ENCODE assay signal across 8 cellular contexts in genomic region chr19:10928563-10929401, GRCh38. TPM values are rescaled to one million over a fixed set of nuclear protein-coding genes. Genes with fewer than 3 reads are reported as not detected.
A peak's percentile ranks its signal among the peaks of the same experiment; 100 is the strongest.
DNase-seq lines count a peak whose midpoint lies in the region; ATAC-seq and TF ChIP-seq lines count a peak whose summit lies in the region.

TSS of gene TIMM29 (plus strand) at chr19:10928811. CDS start at chr19:10928823, 12 bp downstream.
TSS of gene YIPF2 (minus strand) at chr19:10928639. CDS start at chr19:10928410, 229 bp downstream.

- peaks cover 12% of the 10 kb centered on the region for H4K20me1 ChIP-seq in GM23338 (replicated peaks; ENCODE audit: insufficient read depth)

- H3K4me3 Mint-ChIP-seq in GM23338 (peak within 1 kb of the TSS; percentile 88), natural killer cell (peak within 1 kb of the TSS; percentile 92)
- H3K4me3 Mint-ChIP-seq in activated T-helper 2 cell treated with anti-CD3 and anti-CD28 coated beads, Interferon-gamma antibody, Interleukin-2, Interleukin-4, amounts not matched to agents 10 μg/mL and 5 μg/mL and 100 μg/mL, durations not matched to agents 14 hours and 24 hours and 36 hours (ENCODE audit: low read depth), result peak within 1 kb of the TSS; percentile 94

- peaks cover 35% of the 10 kb centered on the region for H3K79me2 ChIP-seq in GM23338 (replicated peaks; ENCODE audit: insufficient read depth)

- peaks cover 7% of the 10 kb centered on the region for H3K4me1 ChIP-seq in GM23338 (ENCODE audit: insufficient read depth)

- no peak within 1 kb of the TSS for H3K27ac ChIP-seq in GM23338 (ENCODE audit: low read depth)
- peak within 1 kb of the TSS; percentile 81 for H3K27ac ChIP-seq in RWPE1

- intact Hi-C loops in activated T-helper 2 cell treated with anti-CD3 and anti-CD28 coated beads, Interferon-gamma antibody, Interleukin-2, Interleukin-4, amounts not matched to agents 10 μg/mL and 5 μg/mL and 100 μg/mL, durations not matched to agents 14 hours and 24 hours and 36 hours (cut with micrococcal nuclease), result loop anchor here (1.0 to 2.0 kb wide), 2 partner anchors 33 to 58 kb away; partner anchors contain the start of genes CARM1 and SMARCA4
- intact Hi-C loops in natural killer cell (cut with micrococcal nuclease), result no loop called here

- peak within 1 kb of the TSS; percentile 80 for H3K4me3 ChIP-seq in GM23338
- peak within 1 kb of the TSS; percentile 99 for H3K4me3 ChIP-seq in LNCaP clone FGC (ENCODE audit: low read depth, low read length)

- H3K27ac Mint-ChIP-seq in GM23338 (no peak within 1 kb of the TSS; the same call in 1 of the 2 replicates), natural killer cell (peak within 1 kb of the TSS; percentile 74 to 89)
- H3K27ac Mint-ChIP-seq in activated T-helper 2 cell treated with anti-CD3 and anti-CD28 coated beads, Interferon-gamma antibody, Interleukin-2, Interleukin-4, amounts not matched to agents 10 μg/mL and 5 μg/mL and 100 μg/mL, durations not matched to agents 14 hours and 24 hours and 36 hours, result peak within 1 kb of the TSS; percentile 80

- no peaks in the 10 kb centered on the region; the same call in none of the 2 replicates for H3K36me3 ChIP-seq in GM23338 (ENCODE audit: insufficient read depth)

- DNase-seq in DMS79 treated with DMSO at 0.1 percent for 48 hours (lab: John Stamatoyannopoulos, UW) (peak; percentile 98), GM23338 (ENCODE audit: low spot score) (peak; percentile 99), LNCaP clone FGC (ENCODE audit: low read depth) (peak; percentile 96), RWPE1 (ENCODE audit: low spot score) (peak; percentile 97), fibroblast of peridontal ligament (ENCODE audit: extremely low read depth) (peak; percentile 99), natural killer cell (peak; percentile 75)
- peak; percentile 91 for DNase-seq in activated T-helper 2 cell treated with anti-CD3 and anti-CD28 coated beads, Interferon-gamma antibody, Interleukin-2, Interleukin-4, amounts not matched to agents 10 μg/mL and 5 μg/mL and 100 μg/mL, durations not matched to agents 14 hours and 24 hours and 36 hours (ENCODE audit: low spot score)
- DNase-seq in stimulated activated naive CD4-positive, alpha-beta T cell treated with Interleukin-2 at 50 U/mL for 16 hours (lab: John Stamatoyannopoulos, UW), result peak; percentile 95

- no peaks in the 10 kb centered on the region for H3K27me3 ChIP-seq in GM23338 (ENCODE audit: insufficient read depth)

- no peaks in the 10 kb centered on the region for H3K9me2 ChIP-seq in GM23338 (ENCODE audit: insufficient read depth)

- H3K27me3 Mint-ChIP-seq in GM23338 (ENCODE audit: insufficient read depth, low read depth, poor library complexity) (peaks cover 21% of the 10 kb centered on the region), natural killer cell (ENCODE audit: low read depth in 2 of 2) (no peaks in the 10 kb centered on the region)
- no peaks in the 10 kb centered on the region for H3K27me3 Mint-ChIP-seq in activated T-helper 2 cell treated with anti-CD3 and anti-CD28 coated beads, Interferon-gamma antibody, Interleukin-2, Interleukin-4, amounts not matched to agents 10 μg/mL and 5 μg/mL and 100 μg/mL, durations not matched to agents 14 hours and 24 hours and 36 hours (ENCODE audit: low read depth)

- H3F3A ChIP-seq in GM23338 (replicated peaks; ENCODE audit: low read depth), result peaks cover 12% of the 10 kb centered on the region

- peak; percentile 90 for ATAC-seq in GM23338
- peak; percentile 80 to 86 (median 84) for ATAC-seq in natural killer cell

- H2AFZ ChIP-seq in GM23338, result peak within 1 kb of the TSS; percentile 43; the same call in 1 of the 2 replicates

- peak within 1 kb of the TSS; percentile 95 for H3K4me2 ChIP-seq in GM23338

- POLR2A ChIA-PET in RWPE1 (lab: Yijun Ruan, JAX; ENCODE audit: low non-redundant PET), result no interaction called here

- TF ChIP-seq CTCF in GM23338 (conservative IDR thresholded peaks at IDR 0.05; ENCODE audit: low read depth in 2 of 2), result no peak
- no peak for TF ChIP-seq CTCF in LNCaP clone FGC (IDR thresholded peaks at IDR 0.05; ENCODE audit: control insufficient read depth, extremely low read depth, insufficient read depth)
- TF ChIP-seq CTCF in RWPE1 (conservative IDR thresholded peaks at IDR 0.05; ENCODE audit: low read depth), result no peak
- TF ChIP-seq CTCF in natural killer cell (IDR thresholded peaks at IDR 0.05), result no peak

- H3K36me3 Mint-ChIP-seq in GM23338 (ENCODE audit: low read depth) (peaks cover 28% of the 10 kb centered on the region), natural killer cell (no peaks in the 10 kb centered on the region)
- peaks cover 27% of the 10 kb centered on the region for H3K36me3 Mint-ChIP-seq in activated T-helper 2 cell treated with anti-CD3 and anti-CD28 coated beads, Interferon-gamma antibody, Interleukin-2, Interleukin-4, amounts not matched to agents 10 μg/mL and 5 μg/mL and 100 μg/mL, durations not matched to agents 14 hours and 24 hours and 36 hours (ENCODE audit: low read depth)

- H3K4me1 Mint-ChIP-seq in GM23338 (peaks cover 7% of the 10 kb centered on the region; the same call in 2 of the 3 replicates), natural killer cell (peaks cover 7 to 34% of the 10 kb centered on the region in 2 donors)
- peaks cover 13% of the 10 kb centered on the region for H3K4me1 Mint-ChIP-seq in activated T-helper 2 cell treated with anti-CD3 and anti-CD28 coated beads, Interferon-gamma antibody, Interleukin-2, Interleukin-4, amounts not matched to agents 10 μg/mL and 5 μg/mL and 100 μg/mL, durations not matched to agents 14 hours and 24 hours and 36 hours (ENCODE audit: low read depth)

- no peaks in the 10 kb centered on the region; the same call in 2 of the 3 replicates for H3K9me3 Mint-ChIP-seq in GM23338
- H3K9me3 Mint-ChIP-seq in activated T-helper 2 cell treated with anti-CD3 and anti-CD28 coated beads, Interferon-gamma antibody, Interleukin-2, Interleukin-4, amounts not matched to agents 10 μg/mL and 5 μg/mL and 100 μg/mL, durations not matched to agents 14 hours and 24 hours and 36 hours, result no peaks in the 10 kb centered on the region
- no peaks in the 10 kb centered on the region for H3K9me3 Mint-ChIP-seq in natural killer cell

- CTCF ChIA-PET in RWPE1 (lab: Yijun Ruan, JAX), result interaction anchor here (1.3 kb wide), 1 partner anchor 58 kb away, joined by 4 read pairs; no protein-coding TSS in a partner anchor

RNA-seq across cellular contexts. Expression of gene TIMM29, which starts in this region (rescaled TPM):
- 56.4 and 60.7 TPM in 2 replicates for total RNA-seq in GM23338 (2014; rRNA removed; shearing (Covaris generic))
- polyA plus RNA-seq in GM23338 (2016; fragmentation: Nextera tagmentation; extraction: Ambion mirVana), result 23.7 and 24.1 TPM in 2 replicates
- 18.8 and 19.0 TPM in 2 replicates for total RNA-seq in activated T-helper 2 cell treated with anti-CD3 and anti-CD28 coated beads, Interferon-gamma antibody, Interleukin-2, Interleukin-4, amounts not matched to agents 10 μg/mL and 5 μg/mL and 100 μg/mL, durations not matched to agents 14 hours and 24 hours and 36 hours
- total RNA-seq in natural killer cell, result 10 to 100 TPM; 20.7 to 30.9 (median 24.1) TPM

RNA-seq across cellular contexts. Expression of gene YIPF2, which starts in this region (rescaled TPM):
- total RNA-seq in GM23338 (2014; rRNA removed; shearing (Covaris generic)), result 54.0 and 63.7 TPM in 2 replicates
- 36.3 and 45.3 TPM in 2 replicates for polyA plus RNA-seq in GM23338 (2016; fragmentation: Nextera tagmentation; extraction: Ambion mirVana)
- 25.0 and 25.9 TPM in 2 replicates for total RNA-seq in activated T-helper 2 cell treated with anti-CD3 and anti-CD28 coated beads, Interferon-gamma antibody, Interleukin-2, Interleukin-4, amounts not matched to agents 10 μg/mL and 5 μg/mL and 100 μg/mL, durations not matched to agents 14 hours and 24 hours and 36 hours
- 10 to 100 TPM; 26.4 to 27.8 (median 27.2) TPM for total RNA-seq in natural killer cell
